In the genomic region with DNA sequence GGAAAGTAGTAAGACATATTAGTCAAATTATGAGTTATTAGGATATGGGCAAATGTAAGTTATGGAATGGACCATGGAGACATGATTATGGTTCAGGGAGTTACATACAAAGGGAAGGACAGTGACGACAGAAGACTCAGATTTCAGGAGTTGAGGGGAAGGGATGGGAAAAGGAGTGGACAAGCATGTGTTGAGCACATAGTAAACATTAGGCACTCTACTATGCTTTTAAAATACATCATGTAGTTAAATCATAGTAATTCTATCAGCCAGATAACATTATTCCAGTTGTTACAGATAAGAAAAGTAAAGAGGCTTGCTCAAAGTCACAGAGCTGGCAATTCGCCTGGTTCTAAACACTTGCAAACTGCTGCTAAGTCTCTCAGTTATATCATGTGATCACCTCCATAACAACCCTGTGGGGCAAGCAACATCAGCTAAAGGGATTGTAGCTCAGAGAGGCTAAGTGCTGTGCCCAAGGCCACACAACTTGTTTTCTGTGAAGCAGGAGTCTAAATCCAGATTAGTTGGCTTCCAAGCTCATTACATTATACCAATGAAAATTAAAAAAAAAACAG, we compare ENCODE assay signal across 31 cellular contexts.
DNase-seq lines count a peak whose midpoint lies in the region; ATAC-seq, FAIRE-seq and TF ChIP-seq lines count a peak whose summit lies in the region.
"Had no signal": no experiment of that assay in that cellular context is flagged by ENCODE, and none has a peak within 500 bp of the region (broad histone marks: within the 10 kb centered on the region; RNA-seq: fewer than 3 reads in every experiment).

No MANE protein-coding gene starts in this region.

- H3K36me3 ChIP-seq in HEK293 (ENCODE audit: control insufficient read depth in 2 of 2, insufficient read depth in 1 of 2, low read length in 2 of 2) (no peaks in the 10 kb centered on the region), fibroblast of lung (ENCODE audit: control insufficient read depth, insufficient read depth, low read length) (no peaks in the 10 kb centered on the region), mesenchymal stem cell (ENCODE audit: control insufficient read depth in 1 of 2, insufficient read depth in 2 of 2, low read depth in 1 of 2, low read length in 2 of 2) (no peaks in the 10 kb centered on the region), kidney (ENCODE audit: control insufficient read depth in 1 of 2, insufficient read depth in 2 of 2, low read length in 2 of 2) (no peaks in the 10 kb centered on the region)
- H3K36me3 ChIP-seq: BLaER1, esophagus squamous epithelium, HAP-1, MG63 had no signal

- no peak overlapping the region for H2BK12ac ChIP-seq in mesenchymal stem cell (ENCODE audit: low read length in 2 of 2)

- intact Hi-C loops in kidney (cut with DNase I), result no loop called here

- H2BK120ac ChIP-seq in mesenchymal stem cell (ENCODE audit: low read depth, low read length), result no peak overlapping the region

- H3K9ac ChIP-seq in fibroblast of lung (ENCODE audit: insufficient read depth, low read length), result no peak overlapping the region
- H3K9ac ChIP-seq in mesenchymal stem cell (ENCODE audit: low read length), result no peak overlapping the region
- H3K9ac ChIP-seq in kidney (ENCODE audit: low read length in 2 of 2), result no peak overlapping the region
- H3K9ac ChIP-seq: BLaER1 had no signal

- DNase-seq in RPMI8226, result peak; percentile 11
- peak; percentile 45 to 68 for DNase-seq in fibroblast of lung (ENCODE audit: low read depth in 2 of 2)
- DNase-seq in mesenchymal stem cell, result peak; percentile 46
- DNase-seq in DMS53 (lab: John Stamatoyannopoulos, UW), result no peak
- DNase-seq in activated CD4-positive, alpha-beta T cell treated with anti-CD3 and anti-CD28 coated beads, Interleukin-2, amount 50 U/mL, for 48 hours, result no peak
- DNase-seq in kidney, result no peak
- DNase-seq: ACHN; activated CD4-positive, alpha-beta T cell treated with anti-CD3 and anti-CD28 coated beads, Interleukin-2, amount 10 ng/mL, durations not matched to agents 24 days and 14 days; activated naive CD4-positive, alpha-beta T cell; activated T-cell treated with anti-CD3 and anti-CD28 coated beads, Interleukin-2, amount 50 U/mL, for 24 hours; amniotic stem cell; dermis blood vessel endothelial cell; DMS79 treated with DMSO at 0.1 percent for 48 hours; esophagus squamous epithelium; KBM-7; kidney glomerular epithelial cell; mammary epithelial cell; MG63; NCI-H1417 treated with DMSO at 0.1 percent for 48 hours; NCI-H2081 treated with DMSO at 0.1 percent for 48 hours; NCI-H446; PC-9; right cardiac atrium; SHP77; stimulated activated CD4-positive, alpha-beta T cell treated with anti-CD3 and anti-CD28 coated beads, Interleukin-12 subunit alpha, Interleukin-12 subunit beta, amount 100 ng/mL, for 4 hours; stimulated activated CD4-positive, alpha-beta T cell treated with anti-CD3 and anti-CD28 coated beads, Interleukin-4, amount 100 ng/mL, for 1 hour; substantia nigra had no signal

- no peak for TF ChIP-seq CTCF in HEK293 (tag by site-specific recombination; IDR thresholded peaks at IDR 0.05)
- TF ChIP-seq CTCF in fibroblast of lung (conservative IDR thresholded peaks at IDR 0.05 in 1 of 2, IDR thresholded peaks at IDR 0.05 in 1 of 2; ENCODE audit: low read depth in 1 of 2, low read length in 2 of 2), result no peak
- TF ChIP-seq CTCF in kidney (IDR thresholded peaks at IDR 0.05; ENCODE audit: borderline replicate concordance, extremely low read depth, insufficient read depth), result no peak

- no peak overlapping the region for H3K18ac ChIP-seq in mesenchymal stem cell (ENCODE audit: low read depth in 1 of 2, low read length in 2 of 2)

- no peak overlapping the region for H4K91ac ChIP-seq in mesenchymal stem cell (ENCODE audit: low read length)

- no peak overlapping the region for H3K4me2 ChIP-seq in fibroblast of lung (ENCODE audit: extremely low read depth, insufficient read depth, low read length)
- no peak overlapping the region for H3K4me2 ChIP-seq in mesenchymal stem cell (ENCODE audit: low read length, poor library complexity, severe bottlenecking)
- H3K4me2 ChIP-seq: BLaER1, PC-9 had no signal

- no peak overlapping the region for H3K27ac ChIP-seq in HEK293 (ENCODE audit: extremely low read depth, low read depth, low read length)
- H3K27ac ChIP-seq in fibroblast of lung (ENCODE audit: insufficient read depth, low read length), result no peak overlapping the region
- H3K27ac ChIP-seq in mesenchymal stem cell (ENCODE audit: low read length, poor library complexity, severe bottlenecking), result no peak overlapping the region
- H3K27ac ChIP-seq in kidney (ENCODE audit: low read depth in 2 of 2, low read length in 2 of 2), result no peak overlapping the region
- H3K27ac ChIP-seq: BLaER1, esophagus squamous epithelium, PC-9 had no signal

- H3K27me3 ChIP-seq in fibroblast of lung (ENCODE audit: control insufficient read depth, insufficient read depth, low read length) (no peaks in the 10 kb centered on the region), mesenchymal stem cell (ENCODE audit: control insufficient read depth in 1 of 2, insufficient read depth in 1 of 2, low read length in 2 of 2) (no peaks in the 10 kb centered on the region)
- H3K27me3 ChIP-seq: BLaER1, esophagus squamous epithelium, MG63 had no signal

- H3K79me1 ChIP-seq in mesenchymal stem cell (replicated peaks; ENCODE audit: low read length, poor library complexity, severe bottlenecking), result no peaks in the 10 kb centered on the region

- no peak overlapping the region for H4K8ac ChIP-seq in mesenchymal stem cell (ENCODE audit: low read length)

- no peaks in the 10 kb centered on the region for H3K79me2 ChIP-seq in fibroblast of lung (ENCODE audit: control insufficient read depth, insufficient read depth, low read length)

- H3K4ac ChIP-seq in mesenchymal stem cell (ENCODE audit: low read depth in 1 of 2, low read length in 2 of 2), result no peak overlapping the region

- H3K4me3 ChIP-seq in HEK293 (ENCODE audit: low read depth, low read length), result no peak overlapping the region
- H3K4me3 ChIP-seq in fibroblast of lung (replicated peaks in 1 of 4; ENCODE audit: control extremely low read depth in 1 of 4, insufficient read depth in 1 of 4, low read depth in 3 of 4, low read length in 4 of 4), result no peak overlapping the region
- H3K4me3 ChIP-seq in mesenchymal stem cell (ENCODE audit: insufficient read depth in 1 of 2, low read depth in 1 of 2, low read length in 2 of 2), result no peak overlapping the region
- H3K4me3 ChIP-seq in kidney (ENCODE audit: low read length in 2 of 2), result no peak overlapping the region
- H3K4me3 ChIP-seq: BLaER1, esophagus squamous epithelium, HAP-1, MG63, PC-9 had no signal

- no peak overlapping the region for H3K14ac ChIP-seq in mesenchymal stem cell (ENCODE audit: low read length in 2 of 2)

- H3K9me3 ChIP-seq in HEK293 (ENCODE audit: control insufficient read depth, insufficient read depth, low read depth, low read length), result no peaks in the 10 kb centered on the region
- no peaks in the 10 kb centered on the region for H3K9me3 ChIP-seq in fibroblast of lung (ENCODE audit: control insufficient read depth, insufficient read depth, low read depth, low read length)
- H3K9me3 ChIP-seq in mesenchymal stem cell (ENCODE audit: control insufficient read depth, low read length), result no peaks in the 10 kb centered on the region
- H3K9me3 ChIP-seq in kidney (ENCODE audit: control insufficient read depth in 1 of 2, low read length in 2 of 2), result no peaks in the 10 kb centered on the region
- H3K9me3 ChIP-seq: BLaER1, esophagus squamous epithelium, HAP-1, MG63 had no signal

- no peak overlapping the region for H2BK5ac ChIP-seq in mesenchymal stem cell (ENCODE audit: low read depth, low read length, poor library complexity, severe bottlenecking)

- no peak overlapping the region for H2BK15ac ChIP-seq in mesenchymal stem cell (ENCODE audit: low read depth, poor library complexity, severe bottlenecking)

- POLR2A ChIA-PET in HEK293 (lab: Yijun Ruan, JAX), result no interaction called here

- H3K4me1 ChIP-seq in HEK293 (ENCODE audit: control insufficient read depth, insufficient read depth, low read length) (0 out of 2 replicates have a peak, but pooled peaks cover 3% of the 10 kb centered on the region), fibroblast of lung (ENCODE audit: control insufficient read depth, extremely low read depth, insufficient read depth, low read length) (no peaks in the 10 kb centered on the region), mesenchymal stem cell (ENCODE audit: control insufficient read depth, insufficient read depth, low read depth, low read length) (no peaks in the 10 kb centered on the region), kidney (ENCODE audit: control insufficient read depth in 1 of 2, insufficient read depth in 1 of 2, low read depth in 1 of 2, low read length in 2 of 2) (no peaks in the 10 kb centered on the region)
- H3K4me1 ChIP-seq: BLaER1, esophagus squamous epithelium had no signal

- no peak for ATAC-seq in HG02840 (IDR thresholded peaks at IDR 0.05; ENCODE audit: low FRiP score, unreplicated experiment)
- ATAC-seq: right cardiac atrium had no signal

- FAIRE-seq in kidney (lab: Jason Lieb, UNC), result no peak

- H2AFZ ChIP-seq in fibroblast of lung (ENCODE audit: low read length) (no peak overlapping the region), mesenchymal stem cell (ENCODE audit: low read depth, low read length) (no peak overlapping the region)
- H2AFZ ChIP-seq: PC-9 had no signal

- H2AK5ac ChIP-seq in mesenchymal stem cell (ENCODE audit: low read length, severe bottlenecking), result no peak overlapping the region

- H4K20me1 ChIP-seq in fibroblast of lung (ENCODE audit: control insufficient read depth, extremely low read depth, insufficient read depth, low read length), result no peaks in the 10 kb centered on the region
- H4K20me1 ChIP-seq: BLaER1 had no signal

- no peak overlapping the region for H3K23ac ChIP-seq in mesenchymal stem cell (ENCODE audit: low read length in 2 of 2)

- 85% methylated on average over 2 of the region's 2 CpGs for WGBS in mesenchymal stem cell

- CTCF ChIA-PET in HEK293 (lab: Yijun Ruan, JAX), result interaction anchor here (0.7 kb wide), 1 partner anchor 14 kb away, joined by 3 read pairs; no protein-coding TSS in a partner anchor

Comparison
In these comparisons a context has a peak if more than half of its experiments do, and no peak if none do; other contexts are left out.
1. DNase-seq: peak in RPMI8226 (single experiment), fibroblast of lung (2 of 2) and mesenchymal stem cell (single experiment); none in DMS53 (single experiment), activated CD4-positive, alpha-beta T cell treated with anti-CD3 and anti-CD28 coated beads, Interleukin-2, amount 50 U/mL, for 48 hours (0 of 2) and kidney (single experiment).